ENCODE assay signal across 15 cellular contexts in the genomic region with DNA sequence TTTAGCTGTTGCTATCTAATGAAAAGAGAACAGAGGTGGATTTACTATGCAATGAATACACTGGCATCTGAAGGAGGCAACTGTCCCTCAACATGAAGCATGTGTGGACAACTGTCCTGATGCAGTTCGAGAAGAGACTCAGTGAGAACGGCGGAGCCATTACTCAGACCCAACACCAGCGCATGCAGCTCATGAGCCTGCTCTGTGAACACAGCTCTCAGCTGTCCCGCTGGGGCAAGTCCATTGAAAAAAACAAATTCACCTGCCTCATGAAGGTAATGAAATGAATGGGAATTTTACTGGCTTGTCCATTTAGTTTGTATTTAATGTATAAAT.
"Had no signal": no experiment of that assay in that cellular context is flagged by ENCODE, and none has a peak within 500 bp of the region (broad histone marks: within the 10 kb centered on the region; RNA-seq: fewer than 3 reads in every experiment).

No MANE protein-coding gene starts in this region.

- DNase-seq: activated CD4-positive, alpha-beta T cell treated with anti-CD3 and anti-CD28 coated beads, Interleukin-2, amount 50 U/mL, for 48 hours; activated CD8-positive, alpha-beta memory T cell treated with anti-CD3 and anti-CD28 coated beads, Interleukin-2, amount 10 ng/mL, durations not matched to agents 7 days and 5 days; activated effector memory CD4-positive, alpha-beta T cell treated with Interleukin-2 at 50 U/mL for 16 hours; activated naive CD4-positive, alpha-beta T cell treated with anti-CD3 and anti-CD28 coated beads, Interleukin-2, amount 50 U/mL, for 16 hours; activated T-cell treated with anti-CD3 and anti-CD28 coated beads, Interleukin-2, amount 50 U/mL, for 24 hours; adrenal gland; foreskin keratinocyte; head of caudate nucleus; left cardiac atrium; nephron progenitor cell; occipital lobe; stimulated activated CD4-positive, alpha-beta T cell treated with anti-CD3 and anti-CD28 coated beads, Interleukin-12 subunit alpha, Interleukin-12 subunit beta, amount 100 ng/mL, for 4 hours; stimulated activated CD4-positive, alpha-beta T cell treated with anti-CD3 and anti-CD28 coated beads, Interleukin-2, amount 100 ng/mL, for 24 hours had no signal

- H3K27me3 ChIP-seq: adrenal gland, foreskin keratinocyte had no signal

- H3K4me1 ChIP-seq: adrenal gland, foreskin keratinocyte had no signal

- H3K4me3 Mint-ChIP-seq: activated CD8-positive, alpha-beta memory T cell treated with anti-CD3 and anti-CD28 coated beads, Interleukin-2, amount 10 ng/mL, durations not matched to agents 7 days and 5 days; activated T-cell treated with anti-CD3 and anti-CD28 coated beads, Interleukin-2, amount 50 U/mL, for 24 hours; nephron progenitor cell had no signal

- H3K27me3 Mint-ChIP-seq: activated CD8-positive, alpha-beta memory T cell treated with anti-CD3 and anti-CD28 coated beads, Interleukin-2, amount 10 ng/mL, durations not matched to agents 7 days and 5 days; activated T-cell treated with anti-CD3 and anti-CD28 coated beads, Interleukin-2, amount 50 U/mL, for 24 hours; progenitor cell of endocrine pancreas had no signal

- H3K9me3 ChIP-seq: adrenal gland had no signal

- H3K4me3 ChIP-seq: adrenal gland had no signal

- H3K27ac Mint-ChIP-seq: activated CD8-positive, alpha-beta memory T cell treated with anti-CD3 and anti-CD28 coated beads, Interleukin-2, amount 10 ng/mL, durations not matched to agents 7 days and 5 days; activated T-cell treated with anti-CD3 and anti-CD28 coated beads, Interleukin-2, amount 50 U/mL, for 24 hours; nephron progenitor cell; progenitor cell of endocrine pancreas had no signal

- ATAC-seq: activated CD8-positive, alpha-beta memory T cell treated with anti-CD3 and anti-CD28 coated beads, Interleukin-2, amount 10 ng/mL, durations not matched to agents 7 days and 5 days; foreskin keratinocyte had no signal

- H3K9me3 Mint-ChIP-seq: activated T-cell treated with anti-CD3 and anti-CD28 coated beads, Interleukin-2, amount 50 U/mL, for 24 hours had no signal

- H3K27ac ChIP-seq: foreskin keratinocyte, VCaP had no signal

- H3K4me1 Mint-ChIP-seq: activated CD8-positive, alpha-beta memory T cell treated with anti-CD3 and anti-CD28 coated beads, Interleukin-2, amount 10 ng/mL, durations not matched to agents 7 days and 5 days; nephron progenitor cell had no signal
